In genomic region chr4:157291071-157291470, GRCh38 we compare ENCODE assay signal across 14 cellular contexts.
DNase-seq lines count a peak whose midpoint lies in the region; ATAC-seq and TF ChIP-seq lines count a peak whose summit lies in the region.
"Had no signal": no experiment of that assay in that cellular context is flagged by ENCODE, and none has a peak within 500 bp of the region (broad histone marks: within the 10 kb centered on the region; RNA-seq: fewer than 3 reads in every experiment).

No MANE protein-coding gene starts in this region.

- DNase-seq in AG09319 (ENCODE audit: extremely low read depth, low read depth) (no peak), H9 (no peak), adipocyte (ENCODE audit: low read depth) (no peak), medulla oblongata (ENCODE audit: extremely low spot score) (peak; percentile 62), right cardiac atrium (no peak), posterior vena cava (ENCODE audit: low spot score) (no peak), GF-D8 (lab: John Stamatoyannopoulos, UW) (no peak)
- DNase-seq in CD4-positive, alpha-beta memory T cell = no peak
- DNase-seq: activated T-cell treated with anti-CD3 and anti-CD28 coated beads for 4 hours; mucosa of descending colon; pancreas; Peyer's patch; stimulated activated CD4-positive, alpha-beta T cell treated with anti-CD3 and anti-CD28 coated beads, Interleukin-15, amount 100 ng/mL, for 24 hours had no signal

- no peak overlapping the region for H2BK120ac ChIP-seq in H9 (ENCODE audit: low read depth, low read length, poor library complexity, severe bottlenecking)

- TF ChIP-seq CTCF in AG09319 (IDR thresholded peaks at IDR 0.05; ENCODE audit: low read depth, low read length) = peak; percentile 26
- peak; percentile 39; the same call in 2 of the 3 replicates for TF ChIP-seq CTCF in H9 (conservative IDR thresholded peaks at IDR 0.05)

- no peaks in the 10 kb centered on the region for H3K79me1 ChIP-seq in H9 (ENCODE audit: insufficient read depth, low read depth, low read length, poor library complexity, severe bottlenecking)

- no peak for ATAC-seq in right cardiac atrium
- ATAC-seq: mucosa of descending colon, pancreas had no signal

- no peak overlapping the region for H3K27ac Mint-ChIP-seq in H9
- H3K27ac Mint-ChIP-seq in CD4-positive, alpha-beta memory T cell = no peak overlapping the region
- H3K27ac Mint-ChIP-seq: activated naive CD4-positive, alpha-beta T cell treated with anti-CD3 and anti-CD28 coated beads, Interleukin-2, amount 50 U/mL, for 24 hours had no signal

- CTCF ChIA-PET in CD4-positive, alpha-beta memory T cell (lab: Charles Lee; ENCODE audit: partially characterized antibody) = no interaction called here

- no peak overlapping the region for H3K4me2 ChIP-seq in H9 (ENCODE audit: insufficient read depth, insufficient read length, low read length)

- H3K4ac ChIP-seq in H9 (ENCODE audit: low read depth, low read length) = no peak overlapping the region

- peaks cover 0 to 7% of the 10 kb centered on the region in 2 experiments; a peak in 1 of 4 replicates for H3K4me1 Mint-ChIP-seq in H9
- no peaks in the 10 kb centered on the region for H3K4me1 Mint-ChIP-seq in CD4-positive, alpha-beta memory T cell
- H3K4me1 Mint-ChIP-seq: activated naive CD4-positive, alpha-beta T cell treated with anti-CD3 and anti-CD28 coated beads, Interleukin-2, amount 50 U/mL, for 24 hours had no signal

- H3K9ac ChIP-seq in H9 (ENCODE audit: extremely low read depth, insufficient read length, low read length) (no peak overlapping the region), adipocyte (ENCODE audit: low read length) (no peak overlapping the region)

- H3K18ac ChIP-seq in H9 (ENCODE audit: insufficient read length, low read depth, low read length) = no peak overlapping the region

- H3K27ac ChIP-seq in H9 (ENCODE audit: insufficient read length, low read depth, low read length) = no peak overlapping the region
- no peak overlapping the region for H3K27ac ChIP-seq in right cardiac atrium (ENCODE audit: low read length)
- no peak overlapping the region for H3K27ac ChIP-seq in CD4-positive, alpha-beta memory T cell (ENCODE audit: low read depth, low read length)
- H3K27ac ChIP-seq: pancreas, Peyer's patch had no signal

- no peak overlapping the region for H2BK15ac ChIP-seq in H9 (ENCODE audit: low read depth, low read length)

- no peaks in the 10 kb centered on the region for H3K23me2 ChIP-seq in H9 (ENCODE audit: insufficient read length, low read depth, low read length, poor library complexity, severe bottlenecking)

- H3T11ph ChIP-seq in H9 (ENCODE audit: low read length) = no peak overlapping the region

- H3K4me1 ChIP-seq in H9 (ENCODE audit: insufficient read depth, low read length) (no peaks in the 10 kb centered on the region), adipocyte (ENCODE audit: control insufficient read depth, insufficient read depth, low read length) (no peaks in the 10 kb centered on the region), right cardiac atrium (ENCODE audit: control insufficient read depth, insufficient read depth, low read length) (no peaks in the 10 kb centered on the region)
- H3K4me1 ChIP-seq in CD4-positive, alpha-beta memory T cell (ENCODE audit: insufficient read depth, low read length) = no peaks in the 10 kb centered on the region
- H3K4me1 ChIP-seq: pancreas, Peyer's patch had no signal

- H2AFZ ChIP-seq in H9 (ENCODE audit: low read length) = no peak overlapping the region

- no peak overlapping the region for H3K23ac ChIP-seq in H9 (ENCODE audit: insufficient read length, low read depth, low read length)

- H3K4me3 ChIP-seq in adipocyte (ENCODE audit: low read length) = peak overlapping the region; percentile 21
- H3K4me3 ChIP-seq in right cardiac atrium (ENCODE audit: low read length) = no peak overlapping the region
- H3K4me3 ChIP-seq in CD4-positive, alpha-beta memory T cell (ENCODE audit: low read length in 2 of 2) = no peak overlapping the region
- H3K4me3 ChIP-seq: mucosa of descending colon, pancreas, Peyer's patch had no signal

- H2BK20ac ChIP-seq in H9 (ENCODE audit: low read depth, low read length, poor library complexity, severe bottlenecking) = no peak overlapping the region

- H3K36me3 ChIP-seq in adipocyte (ENCODE audit: control insufficient read depth, insufficient read depth, low read length, severe bottlenecking) = no peaks in the 10 kb centered on the region
- no peaks in the 10 kb centered on the region for H3K36me3 ChIP-seq in CD4-positive, alpha-beta memory T cell (ENCODE audit: insufficient read depth, low read length)
- H3K36me3 ChIP-seq: pancreas, Peyer's patch had no signal

- no peak overlapping the region for H2BK5ac ChIP-seq in H9 (ENCODE audit: insufficient read length, low read length)

- no peak overlapping the region for H4K8ac ChIP-seq in H9 (replicated peaks; ENCODE audit: insufficient read length, low read depth, low read length)

- H2BK12ac ChIP-seq in H9 (ENCODE audit: insufficient read length, low read depth, low read length) = no peak overlapping the region

- intact Hi-C loops in right cardiac atrium (cut with DNase I) (no loop called here), posterior vena cava (cut with DNase I) (no loop called here)
- intact Hi-C loops in CD4-positive, alpha-beta memory T cell (cut with micrococcal nuclease) = no loop called here

- no peaks in the 10 kb centered on the region for H4K20me1 ChIP-seq in H9 (ENCODE audit: control insufficient read depth, insufficient read depth, insufficient read length)

- no peak overlapping the region for H3K56ac ChIP-seq in H9 (ENCODE audit: insufficient read length, low read depth, low read length)

- H3K9me3 ChIP-seq in H9 (ENCODE audit: control insufficient read depth, low read depth, low read length) (no peaks in the 10 kb centered on the region), adipocyte (ENCODE audit: control insufficient read depth, low read length) (no peaks in the 10 kb centered on the region), right cardiac atrium (ENCODE audit: control insufficient read depth, low read length) (no peaks in the 10 kb centered on the region)
- H3K9me3 ChIP-seq in CD4-positive, alpha-beta memory T cell (ENCODE audit: control insufficient read depth in 1 of 2, low read length in 2 of 2) = no peaks in the 10 kb centered on the region
- H3K9me3 ChIP-seq: mucosa of descending colon, pancreas, Peyer's patch had no signal

- POLR2A ChIA-PET in CD4-positive, alpha-beta memory T cell (lab: Charles Lee; ENCODE audit: partially characterized antibody) = no interaction called here

- H3K27me3 Mint-ChIP-seq in H9 (ENCODE audit: low read depth) = no peaks in the 10 kb centered on the region
- no peaks in the 10 kb centered on the region for H3K27me3 Mint-ChIP-seq in CD4-positive, alpha-beta memory T cell
- H3K27me3 Mint-ChIP-seq: activated naive CD4-positive, alpha-beta T cell treated with anti-CD3 and anti-CD28 coated beads, Interleukin-2, amount 50 U/mL, for 24 hours had no signal

- H3K79me2 ChIP-seq in H9 (ENCODE audit: insufficient read depth, low read length) = no peaks in the 10 kb centered on the region

- H4K5ac ChIP-seq in H9 (ENCODE audit: insufficient read length, low read depth, low read length) = no peak overlapping the region

- no peak overlapping the region for H3K14ac ChIP-seq in H9 (ENCODE audit: insufficient read depth, low read length)

- H2AK5ac ChIP-seq in H9 (ENCODE audit: insufficient read length, low read length) = no peak overlapping the region

- no peaks in the 10 kb centered on the region for H3K36me3 Mint-ChIP-seq in H9 (ENCODE audit: insufficient read depth in 1 of 3, low read depth in 3 of 3)
- H3K36me3 Mint-ChIP-seq in CD4-positive, alpha-beta memory T cell = no peaks in the 10 kb centered on the region
- H3K36me3 Mint-ChIP-seq: activated naive CD4-positive, alpha-beta T cell treated with anti-CD3 and anti-CD28 coated beads, Interleukin-2, amount 50 U/mL, for 24 hours had no signal

- H3K27me3 ChIP-seq in H9 (ENCODE audit: insufficient read depth, low read length) = no peaks in the 10 kb centered on the region
- H3K27me3 ChIP-seq in adipocyte (replicated peaks; ENCODE audit: control insufficient read depth, insufficient read depth, low read length) = no peaks in the 10 kb centered on the region
- no peaks in the 10 kb centered on the region for H3K27me3 ChIP-seq in right cardiac atrium (ENCODE audit: control insufficient read depth, insufficient read depth)
- H3K27me3 ChIP-seq in CD4-positive, alpha-beta memory T cell (ENCODE audit: insufficient read depth, low read length) = no peaks in the 10 kb centered on the region
- H3K27me3 ChIP-seq: pancreas, Peyer's patch had no signal

- H3K9me3 Mint-ChIP-seq in H9 = no peaks in the 10 kb centered on the region
- H3K9me3 Mint-ChIP-seq in CD4-positive, alpha-beta memory T cell = peaks cover 0 to 8% (median 3%) of the 10 kb centered on the region in 8 donors
- H3K9me3 Mint-ChIP-seq: activated naive CD4-positive, alpha-beta T cell treated with anti-CD3 and anti-CD28 coated beads, Interleukin-2, amount 50 U/mL, for 24 hours had no signal

- H3K4me3 Mint-ChIP-seq in H9 = no peak overlapping the region
- no peak overlapping the region for H3K4me3 Mint-ChIP-seq in CD4-positive, alpha-beta memory T cell
- H3K4me3 Mint-ChIP-seq: activated naive CD4-positive, alpha-beta T cell treated with anti-CD3 and anti-CD28 coated beads, Interleukin-2, amount 50 U/mL, for 24 hours had no signal

- WGBS in H9 (ENCODE audit: extremely low coverage, insufficient read length, low lambda C conversion rate) = no CpG with 5 or more reads among the region's 3 CpGs
- WGBS in right cardiac atrium = 72% methylated on average over 3 of the region's 3 CpGs

- H4K91ac ChIP-seq in H9 (ENCODE audit: insufficient read length, low read depth, low read length) = no peak overlapping the region
